31 cellular contexts compared by ENCODE assay signal in genomic region chr6:4383910-4384637, GRCh38.
DNase-seq lines count a peak whose midpoint lies in the region; ATAC-seq, FAIRE-seq and TF ChIP-seq lines count a peak whose summit lies in the region.
"Had no signal": no experiment of that assay in that cellular context is flagged by ENCODE, and none has a peak within 500 bp of the region (broad histone marks: within the 10 kb centered on the region; RNA-seq: fewer than 3 reads in every experiment).

No MANE protein-coding gene starts in this region.

- H3K4me3 ChIP-seq in heart right ventricle (no peak overlapping the region), pancreas (no peak overlapping the region)
- H3K4me3 ChIP-seq: cardiac muscle cell, coronary artery, ovary, tibial nerve had no signal

- H3K27me3 ChIP-seq in heart right ventricle, result no peaks in the 10 kb centered on the region
- H3K27me3 ChIP-seq in pancreas, result no peaks in the 10 kb centered on the region
- H3K27me3 ChIP-seq: cardiac muscle cell, ovary, tibial nerve had no signal

- peaks cover 11% of the 10 kb centered on the region for H3K27me3 Mint-ChIP-seq in nephron (ENCODE audit: low read depth)
- H3K27me3 Mint-ChIP-seq in activated T-helper 2 cell treated with anti-CD3 and anti-CD28 coated beads, Interferon-gamma antibody, Interleukin-2, Interleukin-4, amounts not matched to agents 10 μg/mL and 5 μg/mL and 100 μg/mL, durations not matched to agents 14 hours and 24 hours and 36 hours (ENCODE audit: low read depth), result no peaks in the 10 kb centered on the region

- H3K9me3 ChIP-seq in heart right ventricle (peaks cover 0 to 30% (median 11%) of the 10 kb centered on the region in 11 donors), pancreas (no peaks in the 10 kb centered on the region)
- H3K9me3 ChIP-seq: ovary had no signal

- H3K4me1 Mint-ChIP-seq in nephron, result peaks cover 20% of the 10 kb centered on the region
- no peaks in the 10 kb centered on the region for H3K4me1 Mint-ChIP-seq in activated T-helper 2 cell treated with anti-CD3 and anti-CD28 coated beads, Interferon-gamma antibody, Interleukin-2, Interleukin-4, amounts not matched to agents 10 μg/mL and 5 μg/mL and 100 μg/mL, durations not matched to agents 14 hours and 24 hours and 36 hours (ENCODE audit: low read depth)
- H3K4me1 Mint-ChIP-seq: activated T-helper 17 cell treated with anti-CD3 and anti-CD28 coated beads, Interleukin-2, amount 50 U/mL, for 72 hours; naive thymus-derived CD4-positive, alpha-beta T cell; T-helper 17 cell had no signal

- no peak for FAIRE-seq in pancreas (lab: Jason Lieb, UNC)
- FAIRE-seq: A204.1, keratinocyte, small intestine had no signal

- H3K4me3 Mint-ChIP-seq in nephron, result no peak overlapping the region
- no peak overlapping the region for H3K4me3 Mint-ChIP-seq in activated T-helper 2 cell treated with anti-CD3 and anti-CD28 coated beads, Interferon-gamma antibody, Interleukin-2, Interleukin-4, amounts not matched to agents 10 μg/mL and 5 μg/mL and 100 μg/mL, durations not matched to agents 14 hours and 24 hours and 36 hours (ENCODE audit: low read depth)
- H3K4me3 Mint-ChIP-seq: activated CD8-positive, alpha-beta T cell treated with anti-CD3 and anti-CD28 coated beads for 36 hours; activated T-helper 17 cell treated with anti-CD3 and anti-CD28 coated beads, Interleukin-2, amount 50 U/mL, for 72 hours; CD4-positive, alpha-beta T cell; naive thymus-derived CD4-positive, alpha-beta T cell; T-helper 17 cell had no signal

- TF ChIP-seq CTCF in nephron (IDR thresholded peaks at IDR 0.05; ENCODE audit: unreplicated experiment in 3 of 3), result no peak
- TF ChIP-seq CTCF in heart right ventricle (IDR thresholded peaks at IDR 0.05), result no peak
- no peak for TF ChIP-seq CTCF in pancreas (IDR thresholded peaks at IDR 0.05)

- H3K36me3 ChIP-seq in heart right ventricle (no peaks in the 10 kb centered on the region), pancreas (no peaks in the 10 kb centered on the region)
- H3K36me3 ChIP-seq: cardiac muscle cell, ovary, tibial nerve had no signal

- peak overlapping the region in 2 of 3 experiments; percentile 35 to 85 for H3K27ac Mint-ChIP-seq in nephron
- no peak overlapping the region for H3K27ac Mint-ChIP-seq in activated T-helper 2 cell treated with anti-CD3 and anti-CD28 coated beads, Interferon-gamma antibody, Interleukin-2, Interleukin-4, amounts not matched to agents 10 μg/mL and 5 μg/mL and 100 μg/mL, durations not matched to agents 14 hours and 24 hours and 36 hours
- H3K27ac Mint-ChIP-seq: activated CD8-positive, alpha-beta T cell treated with anti-CD3 and anti-CD28 coated beads for 36 hours; activated T-helper 17 cell treated with anti-CD3 and anti-CD28 coated beads, Interleukin-2, amount 50 U/mL, for 72 hours; CD4-positive, alpha-beta T cell; naive thymus-derived CD4-positive, alpha-beta T cell; T-helper 17 cell had no signal

- peaks cover 4% of the 10 kb centered on the region for H3K36me3 Mint-ChIP-seq in nephron (ENCODE audit: low read depth)
- H3K36me3 Mint-ChIP-seq in activated T-helper 2 cell treated with anti-CD3 and anti-CD28 coated beads, Interferon-gamma antibody, Interleukin-2, Interleukin-4, amounts not matched to agents 10 μg/mL and 5 μg/mL and 100 μg/mL, durations not matched to agents 14 hours and 24 hours and 36 hours (ENCODE audit: low read depth), result peaks cover 3% of the 10 kb centered on the region

- 91% methylated on average over 11 of the region's 11 CpGs for WGBS in heart right ventricle, 2 donors
- WGBS in pancreas, 2 donors, result 81 to 90% methylated on average over 11 of the region's 11 CpGs

- H3K9me3 Mint-ChIP-seq in nephron, result peaks cover 31% of the 10 kb centered on the region
- H3K9me3 Mint-ChIP-seq in activated T-helper 2 cell treated with anti-CD3 and anti-CD28 coated beads, Interferon-gamma antibody, Interleukin-2, Interleukin-4, amounts not matched to agents 10 μg/mL and 5 μg/mL and 100 μg/mL, durations not matched to agents 14 hours and 24 hours and 36 hours, result peaks cover 18% of the 10 kb centered on the region

- intact Hi-C loops in heart right ventricle (cut with DNase I), result no loop called here
- intact Hi-C loops in pancreas (cut with DNase I), result no loop called here
- intact Hi-C loops in activated T-helper 2 cell treated with anti-CD3 and anti-CD28 coated beads, Interferon-gamma antibody, Interleukin-2, Interleukin-4, amounts not matched to agents 10 μg/mL and 5 μg/mL and 100 μg/mL, durations not matched to agents 14 hours and 24 hours and 36 hours (cut with micrococcal nuclease), result no loop called here

- H3K27ac ChIP-seq in heart right ventricle, result no peak overlapping the region
- H3K27ac ChIP-seq in pancreas, result no peak overlapping the region
- H3K27ac ChIP-seq: cardiac muscle cell, coronary artery, ovary, tibial nerve had no signal

- H3K4me1 ChIP-seq in heart right ventricle, result peaks cover 10 to 25% (median 15%) of the 10 kb centered on the region in 9 donors
- H3K4me1 ChIP-seq in pancreas, result no peaks in the 10 kb centered on the region
- H3K4me1 ChIP-seq: tibial nerve had no signal

- DNase-seq in NCI-H1105 treated with DMSO at 0.1 percent for 48 hours (lab: John Stamatoyannopoulos, UW), result peak; percentile 28
- no peak for DNase-seq in NCI-H1105 (lab: John Stamatoyannopoulos, UW)
- DNase-seq in M059J (ENCODE audit: low read depth), result peak; percentile 44
- peak; percentile 30 for DNase-seq in dermis blood vessel endothelial cell
- no peak for DNase-seq in heart right ventricle
- DNase-seq in pancreas, result no peak
- DNase-seq in activated T-helper 2 cell treated with anti-CD3 and anti-CD28 coated beads, Interferon-gamma antibody, Interleukin-2, Interleukin-4, amounts not matched to agents 10 μg/mL and 5 μg/mL and 100 μg/mL, durations not matched to agents 14 hours and 24 hours and 36 hours (ENCODE audit: low spot score), result no peak
- DNase-seq: activated CD4-positive, alpha-beta T cell treated with anti-CD3 and anti-CD28 coated beads for 1 hour; activated CD8-positive, alpha-beta T cell treated with anti-CD3 and anti-CD28 coated beads for 36 hours; anterior cingulate cortex; CD4-positive, alpha-beta T cell; DMS153; H7; left ventricle myocardium superior; midbrain; naive thymus-derived CD4-positive, alpha-beta T cell; NCI-H1092; NCI-H2029 treated with DMSO at 0.1 percent for 48 hours; ovary; retina; RPMI8226; small intestine; stimulated activated CD4-positive, alpha-beta T cell treated with anti-CD3 and anti-CD28 coated beads, Interleukin-1b, Interleukin-23, amount 100 ng/mL, for 48 hours; T-helper 17 cell had no signal

- ATAC-seq in heart right ventricle (no peak), pancreas (no peak)
- ATAC-seq: activated CD8-positive, alpha-beta T cell treated with anti-CD3 and anti-CD28 coated beads for 36 hours; activated T-helper 17 cell treated with anti-CD3 and anti-CD28 coated beads, Interleukin-2, amount 50 U/mL, for 72 hours; left ventricle myocardium superior; naive thymus-derived CD4-positive, alpha-beta T cell; T-helper 17 cell had no signal

Comparison
In these comparisons a context has a peak if more than half of its experiments do, and no peak if none do; other contexts are left out.
1. DNase-seq: peak in NCI-H1105 treated with DMSO at 0.1 percent for 48 hours (single experiment), M059J (single experiment) and dermis blood vessel endothelial cell (single experiment); none in NCI-H1105 (single experiment), heart right ventricle (0 of 2), pancreas (0 of 6) and activated T-helper 2 cell treated with anti-CD3 and anti-CD28 coated beads, Interferon-gamma antibody, Interleukin-2, Interleukin-4, amounts not matched to agents 10 μg/mL and 5 μg/mL and 100 μg/mL, durations not matched to agents 14 hours and 24 hours and 36 hours (single experiment).